Comparison of ENCODE assay signal across 9 cellular contexts in genomic region chr22:17980013-17980510, GRCh38. TPM values are rescaled to one million over a fixed set of nuclear protein-coding genes. Genes with fewer than 3 reads are reported as not detected.
DNase-seq lines count a peak whose midpoint lies in the region; ATAC-seq and TF ChIP-seq lines count a peak whose summit lies in the region.
"Had no signal": no experiment of that assay in that cellular context is flagged by ENCODE, and none has a peak within 500 bp of the region (broad histone marks: within the 10 kb centered on the region; RNA-seq: fewer than 3 reads in every experiment).

No MANE protein-coding gene starts in this region.

- no peak overlapping the region for H3K4me3 ChIP-seq in GM23338
- H3K4me3 ChIP-seq in naive thymus-derived CD4-positive, alpha-beta T cell (ENCODE audit: low read length) = peak overlapping the region; percentile 19

- DNase-seq in CD4-positive, alpha-beta T cell = no peak
- peak; percentile 56 for DNase-seq in GM23338 (ENCODE audit: low spot score)
- no peak for DNase-seq in chondrocyte (ENCODE audit: low spot score)
- no peak for DNase-seq in naive thymus-derived CD4-positive, alpha-beta T cell
- no peak for DNase-seq in RKO (ENCODE audit: low spot score)
- DNase-seq in hepatic stellate cell (ENCODE audit: low spot score) = no peak

- no peaks in the 10 kb centered on the region for H3K27me3 ChIP-seq in CD4-positive, alpha-beta T cell (ENCODE audit: control insufficient read depth, insufficient read depth, low read length)
- H3K27me3 ChIP-seq in GM23338 (ENCODE audit: insufficient read depth) = no peaks in the 10 kb centered on the region
- no peaks in the 10 kb centered on the region for H3K27me3 ChIP-seq in naive thymus-derived CD4-positive, alpha-beta T cell (ENCODE audit: control insufficient read depth in 2 of 2, insufficient read depth in 2 of 2, low read length in 2 of 2)

- H3K4me1 Mint-ChIP-seq in CD4-positive, alpha-beta T cell (ENCODE audit: low read depth) = peaks cover 20% of the 10 kb centered on the region
- H3K4me1 Mint-ChIP-seq in GM23338 (peaks cover 50% of the 10 kb centered on the region), chondrocyte (ENCODE audit: low read depth) (peaks cover 45% of the 10 kb centered on the region)
- peaks cover 13 to 37% (median 25%) of the 10 kb centered on the region in 7 donors for H3K4me1 Mint-ChIP-seq in naive thymus-derived CD4-positive, alpha-beta T cell

- H3K4me1 ChIP-seq in GM23338 (ENCODE audit: insufficient read depth) = peaks cover 28% of the 10 kb centered on the region
- peaks cover 10 to 16% of the 10 kb centered on the region in 2 donors for H3K4me1 ChIP-seq in naive thymus-derived CD4-positive, alpha-beta T cell (ENCODE audit: control insufficient read depth in 2 of 2, insufficient read depth in 2 of 2, low read length in 2 of 2)

- H2AFZ ChIP-seq in GM23338 = no peak overlapping the region

- H3K79me2 ChIP-seq in GM23338 (replicated peaks; ENCODE audit: insufficient read depth) = peaks cover 89% of the 10 kb centered on the region

- no peaks in the 10 kb centered on the region for H3K9me3 ChIP-seq in CD4-positive, alpha-beta T cell (ENCODE audit: control insufficient read depth, low read length)
- no peaks in the 10 kb centered on the region for H3K9me3 ChIP-seq in naive thymus-derived CD4-positive, alpha-beta T cell (ENCODE audit: control insufficient read depth in 2 of 3, low read length in 3 of 3)

- H3F3A ChIP-seq in GM23338 (replicated peaks; ENCODE audit: low read depth) = 0 out of 2 replicates have a peak, but pooled peaks cover 3% of the 10 kb centered on the region

- no peak for ATAC-seq in CD4-positive, alpha-beta T cell (ENCODE audit: poor library complexity)
- ATAC-seq in GM23338 (peak; percentile 81), HG03175 (IDR thresholded peaks at IDR 0.05; ENCODE audit: unreplicated experiment) (no peak), HG03045 (IDR thresholded peaks at IDR 0.05; ENCODE audit: unreplicated experiment) (no peak)
- no peak for ATAC-seq in naive thymus-derived CD4-positive, alpha-beta T cell

- no peaks in the 10 kb centered on the region for H3K9me3 Mint-ChIP-seq in CD4-positive, alpha-beta T cell
- H3K9me3 Mint-ChIP-seq in GM23338 (no peaks in the 10 kb centered on the region; the same call in 2 of the 3 replicates), chondrocyte (ENCODE audit: low read depth) (no peaks in the 10 kb centered on the region)
- H3K9me3 Mint-ChIP-seq in naive thymus-derived CD4-positive, alpha-beta T cell = peaks cover 0 to 1% (median 0%) of the 10 kb centered on the region in 11 donors
- H3K9me3 Mint-ChIP-seq: dendritic cell treated with granulocyte-macrophage colony-stimulating factor and Interleukin-4, amounts not matched to agents 40 ng/mL and 50 ng/mL, for 4 days had no signal

- H3K36me3 ChIP-seq in GM23338 (ENCODE audit: insufficient read depth) = no peaks in the 10 kb centered on the region
- no peaks in the 10 kb centered on the region for H3K36me3 ChIP-seq in naive thymus-derived CD4-positive, alpha-beta T cell (ENCODE audit: control insufficient read depth in 2 of 3, insufficient read depth in 3 of 3, low read length in 3 of 3)

- H3K27ac ChIP-seq in CD4-positive, alpha-beta T cell (ENCODE audit: low read depth, low read length) = no peak overlapping the region
- H3K27ac ChIP-seq in GM23338 (ENCODE audit: low read depth) = 0 out of 2 replicates have a peak overlapping the region, but pooled peaks have one; percentile 52
- H3K27ac ChIP-seq in naive thymus-derived CD4-positive, alpha-beta T cell (ENCODE audit: low read depth, low read length) = no peak overlapping the region

- peak overlapping the region; percentile 71 for H3K27ac Mint-ChIP-seq in CD4-positive, alpha-beta T cell
- H3K27ac Mint-ChIP-seq in GM23338 = no peak overlapping the region; the same call in 1 of the 2 replicates
- H3K27ac Mint-ChIP-seq in chondrocyte (ENCODE audit: unreplicated experiment) = peak overlapping the region; percentile 75
- H3K27ac Mint-ChIP-seq in naive thymus-derived CD4-positive, alpha-beta T cell = peak overlapping the region in 8 of 9 donors; percentile 0 to 93 (median 72)

- H4K20me1 ChIP-seq in GM23338 (replicated peaks; ENCODE audit: insufficient read depth) = peaks cover 49% of the 10 kb centered on the region

- no peaks in the 10 kb centered on the region for H3K9me2 ChIP-seq in GM23338 (ENCODE audit: insufficient read depth)

- POLR2A ChIA-PET in CD4-positive, alpha-beta T cell (lab: Charles Lee) = interaction anchor here (1.1 kb wide), 1 partner anchor 98 kb away, joined by 6 read pairs; the partner anchor contains the start of gene PEX26
- POLR2A ChIA-PET in naive thymus-derived CD4-positive, alpha-beta T cell (lab: Charles Lee) = interaction anchor here (0.9 to 1.0 kb wide), 2 partner anchors 44 to 96 kb away, joined by 3 read pairs; partner anchors contain the start of gene MICAL3

- CTCF ChIA-PET in CD4-positive, alpha-beta T cell (lab: Charles Lee) = no interaction called here
- CTCF ChIA-PET in naive thymus-derived CD4-positive, alpha-beta T cell (lab: Charles Lee) = no interaction called here

- no peaks in the 10 kb centered on the region for H3K27me3 Mint-ChIP-seq in CD4-positive, alpha-beta T cell
- H3K27me3 Mint-ChIP-seq in GM23338 (ENCODE audit: insufficient read depth, low read depth, poor library complexity) = peaks cover 3% of the 10 kb centered on the region
- no peaks in the 10 kb centered on the region for H3K27me3 Mint-ChIP-seq in chondrocyte (ENCODE audit: low read depth)
- peaks cover 0 to 4% (median 0%) of the 10 kb centered on the region in 5 donors for H3K27me3 Mint-ChIP-seq in naive thymus-derived CD4-positive, alpha-beta T cell
- H3K27me3 Mint-ChIP-seq: dendritic cell treated with granulocyte-macrophage colony-stimulating factor and Interleukin-4, amounts not matched to agents 40 ng/mL and 50 ng/mL, for 4 days had no signal

- H3K36me3 Mint-ChIP-seq in CD4-positive, alpha-beta T cell (ENCODE audit: low read depth) = no peaks in the 10 kb centered on the region
- 0 out of 3 replicates have a peak, but pooled peaks cover 3% of the 10 kb centered on the region for H3K36me3 Mint-ChIP-seq in GM23338 (ENCODE audit: low read depth)
- no peaks in the 10 kb centered on the region for H3K36me3 Mint-ChIP-seq in chondrocyte (ENCODE audit: low read depth)
- H3K36me3 Mint-ChIP-seq in naive thymus-derived CD4-positive, alpha-beta T cell = peaks cover 0 to 7% (median 0%) of the 10 kb centered on the region in 5 donors

- intact Hi-C loops in CD4-positive, alpha-beta T cell (cut with DNase I, micrococcal nuclease) = no loop called here
- intact Hi-C loops in naive thymus-derived CD4-positive, alpha-beta T cell (cut with micrococcal nuclease) = loop anchor here (1.0 to 2.0 kb wide), 3 partner anchors 20 to 44 kb away; partner anchors contain the start of gene MICAL3 (in 1 of the 2)

- peak overlapping the region; percentile 57 for H3K4me3 Mint-ChIP-seq in CD4-positive, alpha-beta T cell
- H3K4me3 Mint-ChIP-seq in GM23338 = no peak overlapping the region; the same call in 2 of the 3 replicates
- H3K4me3 Mint-ChIP-seq in chondrocyte (ENCODE audit: unreplicated experiment) = no peak overlapping the region
- H3K4me3 Mint-ChIP-seq in naive thymus-derived CD4-positive, alpha-beta T cell = peak overlapping the region; percentile 45 to 92 (median 80)

- no peak for TF ChIP-seq CTCF in CD4-positive, alpha-beta T cell (IDR thresholded peaks at IDR 0.05)
- TF ChIP-seq CTCF in GM23338 (conservative IDR thresholded peaks at IDR 0.05; ENCODE audit: low read depth in 2 of 2) (no peak), chondrocyte (IDR thresholded peaks at IDR 0.05) (no peak)

- H3K4me2 ChIP-seq in GM23338 = peak overlapping the region; percentile 18

TF ChIP-seq in GM23338, 12 proteins besides CTCF, POLR2A, EP300 and RAD21 (continues in another document):
- TF ChIP-seq ZNF331 (CRISPR knock-in tag; IDR thresholded peaks at IDR 0.05; ENCODE audit: low read depth) = no peak

RNA-seq across cellular contexts. Expression of gene MICAL3, which starts 44.3 kb away (rescaled TPM):
- 1 to 10 TPM; 9.4 to 9.9 TPM for total RNA-seq in CD4-positive, alpha-beta T cell
- 28.8 and 33.9 TPM in 2 replicates for total RNA-seq in GM23338 (2014; rRNA removed; shearing (Covaris generic))
- polyA plus RNA-seq in GM23338 (2016; fragmentation: Nextera tagmentation; extraction: Ambion mirVana) = 10.1 and 11.4 TPM in 2 replicates
- total RNA-seq in chondrocyte = 49.6 to 74.4 TPM (median 68.2 TPM) in 3 replicates
- total RNA-seq in naive thymus-derived CD4-positive, alpha-beta T cell = 10 to 100 TPM; 10.0 to 43.9 (median 17.1) TPM
- polyA plus RNA-seq in naive thymus-derived CD4-positive, alpha-beta T cell = under 1 TPM; 0.28 to 0.68 TPM

Comparison
In these comparisons a context has a peak if more than half of its experiments do, and no peak if none do; other contexts are left out.
1. H3K4me3 Mint-ChIP-seq: peak in CD4-positive, alpha-beta T cell (single experiment) and naive thymus-derived CD4-positive, alpha-beta T cell (10 of 10); none in GM23338 (single experiment) and chondrocyte (single experiment).
2. intact Hi-C loops: an anchor here in naive thymus-derived CD4-positive, alpha-beta T cell (1.0 to 2.0 kb wide); none called in CD4-positive, alpha-beta T cell.